ENCODE assay signal across 21 cellular contexts in genomic region chr18:56662902-56663301, GRCh38. TPM values are rescaled to one million over a fixed set of nuclear protein-coding genes. Genes with fewer than 3 reads are reported as not detected.
DNase-seq lines count a peak whose midpoint lies in the region; ATAC-seq and TF ChIP-seq lines count a peak whose summit lies in the region.
"Had no signal": no experiment of that assay in that cellular context is flagged by ENCODE, and none has a peak within 500 bp of the region (broad histone marks: within the 10 kb centered on the region; RNA-seq: fewer than 3 reads in every experiment).

No MANE protein-coding gene starts in this region.

- no peak for DNase-seq in heart left ventricle
- no peak for DNase-seq in Right ventricle myocardium inferior (ENCODE audit: missing footprints)
- no peak for DNase-seq in left ventricle myocardium superior
- no peak for DNase-seq in natural killer cell
- DNase-seq: CD4-positive, alpha-beta memory T cell; DMS153; DND-41; H7; KBM-7; MV-4-11; NCI-H1105 treated with DMSO at 0.1 percent for 48 hours; NCI-H146; NCI-H1930; NCI-H2107; NCI-H748 treated with DMSO at 0.1 percent for 48 hours; PC-3 had no signal

- no peaks in the 10 kb centered on the region for H3K9me3 Mint-ChIP-seq in natural killer cell
- H3K9me3 Mint-ChIP-seq: CD4-positive, alpha-beta memory T cell had no signal

- no peaks in the 10 kb centered on the region for H3K36me3 ChIP-seq in heart left ventricle
- H3K36me3 ChIP-seq: SJSA1 had no signal

- H3K4me3 Mint-ChIP-seq in natural killer cell = no peak overlapping the region
- H3K4me3 Mint-ChIP-seq: CD4-positive, alpha-beta memory T cell had no signal

- no peak for TF ChIP-seq POLR2A in heart left ventricle (IDR thresholded peaks at IDR 0.05)

- ATAC-seq in heart left ventricle (peak in 3 of 4 donors; percentile 57 to 72 (median 62)), Right ventricle myocardium inferior (no peak), left ventricle myocardium superior (peak; percentile 57), natural killer cell (no peak), HG03175 (IDR thresholded peaks at IDR 0.05; ENCODE audit: unreplicated experiment) (no peak), GM19455 (IDR thresholded peaks at IDR 0.05; ENCODE audit: unreplicated experiment) (no peak)
- ATAC-seq: PC-3 had no signal

- H3K4me1 Mint-ChIP-seq in natural killer cell = peaks cover 34 to 55% of the 10 kb centered on the region in 2 donors

- H3K9me3 ChIP-seq in heart left ventricle = no peaks in the 10 kb centered on the region
- H3K9me3 ChIP-seq: BLaER1, SJSA1 had no signal

- H3K4me1 ChIP-seq in heart left ventricle = peaks cover 0 to 28% (median 6%) of the 10 kb centered on the region in 12 donors
- H3K4me1 ChIP-seq: BLaER1 had no signal

- H3K36me3 Mint-ChIP-seq in natural killer cell = no peaks in the 10 kb centered on the region

- no peak overlapping the region for H3K4me3 ChIP-seq in heart left ventricle
- H3K4me3 ChIP-seq: BLaER1, SJSA1 had no signal

- H3K27me3 ChIP-seq in heart left ventricle = no peaks in the 10 kb centered on the region
- H3K27me3 ChIP-seq: BLaER1, SJSA1 had no signal

- intact Hi-C loops in heart left ventricle (cut with DNase I) = no loop called here
- intact Hi-C loops in Right ventricle myocardium inferior (cut with DNase I) = no loop called here
- intact Hi-C loops in left ventricle myocardium superior (cut with micrococcal nuclease) = no loop called here
- intact Hi-C loops in natural killer cell (cut with micrococcal nuclease) = no loop called here

- H3K27ac ChIP-seq in heart left ventricle (peak overlapping the region in 2 of 12 donors; percentile 4 to 33), VCaP (peak overlapping the region; percentile 77)
- H3K27ac ChIP-seq: BLaER1, SJSA1 had no signal

- H3K27me3 Mint-ChIP-seq in natural killer cell (ENCODE audit: low read depth in 2 of 2) = no peaks in the 10 kb centered on the region
- H3K27me3 Mint-ChIP-seq: CD4-positive, alpha-beta memory T cell had no signal

- whole genome bisulfite sequencing in heart left ventricle, 4 donors = 69 to 86% (median 74%) methylated on average over 2 of the region's 2 CpGs

- no peak overlapping the region for H3K27ac Mint-ChIP-seq in natural killer cell

- no peak for TF ChIP-seq CTCF in heart left ventricle (IDR thresholded peaks at IDR 0.05)
- no peak for TF ChIP-seq CTCF in VCaP (conservative IDR thresholded peaks at IDR 0.05)
- no peak for TF ChIP-seq CTCF in natural killer cell (IDR thresholded peaks at IDR 0.05)

RNA-seq across cellular contexts. Expression of gene WDR7, which starts 11.7 kb away (rescaled TPM):
- 10 to 100 TPM; 16.3 to 33.6 (median 28.4) TPM for total RNA-seq in heart left ventricle
- polyA plus RNA-seq in heart left ventricle = 1 to 10 TPM; 4.3 to 9.2 TPM
- total RNA-seq in Right ventricle myocardium inferior = 21.8 TPM
- 25.8 TPM for total RNA-seq in left ventricle myocardium superior
- total RNA-seq in natural killer cell = 100 to 1,000 TPM in 1 of 3 donors, 10 to 100 TPM in 2; 71.1 to 103 (median 77.3) TPM

RNA-seq across cellular contexts. Expression of gene TXNL1, which starts 24.5 kb away (rescaled TPM):
- total RNA-seq in heart left ventricle (100 to 1,000 TPM in 1 of 9 donors, 10 to 100 TPM in 8; 68.0 to 100 (median 86.9) TPM), Right ventricle myocardium inferior (106 TPM), left ventricle myocardium superior (113 TPM), natural killer cell (10 to 100 TPM; 43.2 to 44.8 (median 44.0) TPM)
- polyA plus RNA-seq in heart left ventricle = 10 to 100 TPM; 76.1 to 77.1 TPM

Comparison
In these comparisons a context has a peak if more than half of its experiments do, and no peak if none do; other contexts are left out.
1. ATAC-seq: peak in heart left ventricle (3 of 4) and left ventricle myocardium superior (single experiment); none in Right ventricle myocardium inferior (single experiment), natural killer cell (0 of 3), HG03175 (single experiment) and GM19455 (single experiment).